8 cellular contexts compared by ENCODE assay signal in genomic region chr18:50266248-50266704, GRCh38. TPM values are rescaled to one million over a fixed set of nuclear protein-coding genes. Genes with fewer than 3 reads are reported as not detected.
DNase-seq lines count a peak whose midpoint lies in the region; FAIRE-seq and TF ChIP-seq lines count a peak whose summit lies in the region.

Gene CFAP53 (minus strand): TSS chr18:50266495. CDS start chr18:50266404, 91 bp downstream.

- peaks cover 10 to 22% (median 20%) of the 10 kb centered on the region in 3 experiments; a peak in 6 of 7 replicates for H3K36me3 Mint-ChIP-seq in H9 (ENCODE audit: insufficient read depth in 1 of 3, low read depth in 3 of 3)

- no peak within 1 kb of the TSS for H4K8ac ChIP-seq in H9 (replicated peaks; ENCODE audit: insufficient read length, low read depth, low read length)

- H3K4me2 ChIP-seq in H9 (ENCODE audit: insufficient read depth, insufficient read length, low read length) = peak within 1 kb of the TSS; percentile 27

- no peaks in the 10 kb centered on the region for H3K79me2 ChIP-seq in H9 (ENCODE audit: insufficient read depth, low read length)

- H3K4me3 ChIP-seq in MG63 (peak within 1 kb of the TSS; percentile 53), SJCRH30 (peak within 1 kb of the TSS; percentile 62)

- H3K9ac ChIP-seq in H9 (ENCODE audit: extremely low read depth, insufficient read length, low read length) = no peak within 1 kb of the TSS

- no peak within 1 kb of the TSS for H2BK5ac ChIP-seq in H9 (ENCODE audit: insufficient read length, low read length)

- H3K36me3 ChIP-seq in MG63 (peaks cover 10% of the 10 kb centered on the region), SJCRH30 (peaks cover 19% of the 10 kb centered on the region)

- peak within 1 kb of the TSS; percentile 79 to 88 for H3K4me3 Mint-ChIP-seq in H9

- H3K9me3 Mint-ChIP-seq in H9 = no peaks in the 10 kb centered on the region

- H2BK15ac ChIP-seq in H9 (ENCODE audit: low read depth, low read length) = no peak within 1 kb of the TSS

- H2BK12ac ChIP-seq in H9 (ENCODE audit: insufficient read length, low read depth, low read length) = no peak within 1 kb of the TSS

- H3T11ph ChIP-seq in H9 (ENCODE audit: low read length) = no peak within 1 kb of the TSS

- peak; percentile 89 for FAIRE-seq in G401.6 (lab: Jason Lieb, UNC)

- H3K18ac ChIP-seq in H9 (ENCODE audit: insufficient read length, low read depth, low read length) = no peak within 1 kb of the TSS

- H3K27ac ChIP-seq in H9 (ENCODE audit: insufficient read length, low read depth, low read length) (no peak within 1 kb of the TSS), SJCRH30 (no peak within 1 kb of the TSS), substantia nigra (ENCODE audit: low read depth, low read length, poor library complexity, severe bottlenecking) (no peak within 1 kb of the TSS)

- H2BK20ac ChIP-seq in H9 (ENCODE audit: low read depth, low read length, poor library complexity, severe bottlenecking) = no peak within 1 kb of the TSS

- H3K4me1 Mint-ChIP-seq in H9 = peaks cover 6 to 10% of the 10 kb centered on the region in 2 experiments; a peak in 3 of 4 replicates

- no peaks in the 10 kb centered on the region for H3K4me1 ChIP-seq in H9 (ENCODE audit: insufficient read depth, low read length)
- H3K4me1 ChIP-seq in SJCRH30 = no peaks in the 10 kb centered on the region

- no peak within 1 kb of the TSS for H3K56ac ChIP-seq in H9 (ENCODE audit: insufficient read length, low read depth, low read length)

- H4K20me1 ChIP-seq in H9 (ENCODE audit: control insufficient read depth, insufficient read depth, insufficient read length) = no peaks in the 10 kb centered on the region

- DNase-seq in H9 (peak; percentile 95), MG63 (peak; percentile 84), SJCRH30 (peak; percentile 87 to 88), globus pallidus (ENCODE audit: low spot score) (peak; percentile 80), nucleus accumbens (lab: John Stamatoyannopoulos, UW) (peak in 55 of 56 donors; percentile 40 to 93 (median 75)), substantia nigra (lab: John Stamatoyannopoulos, UW) (peak; percentile 18 to 91 (median 80))
- peak; percentile 86 for DNase-seq in activated naive CD4-positive, alpha-beta T cell treated with Interleukin-2 at 50 U/mL for 16 hours

- H3K9me3 ChIP-seq in H9 (ENCODE audit: control insufficient read depth, low read depth, low read length) (no peaks in the 10 kb centered on the region), MG63 (no peaks in the 10 kb centered on the region), SJCRH30 (replicated peaks) (no peaks in the 10 kb centered on the region)

- H3K27me3 ChIP-seq in H9 (ENCODE audit: insufficient read depth, low read length) (no peaks in the 10 kb centered on the region), MG63 (no peaks in the 10 kb centered on the region), SJCRH30 (no peaks in the 10 kb centered on the region)

- H4K91ac ChIP-seq in H9 (ENCODE audit: insufficient read length, low read depth, low read length) = no peak within 1 kb of the TSS

- H2AK5ac ChIP-seq in H9 (ENCODE audit: insufficient read length, low read length) = no peak within 1 kb of the TSS

- WGBS in H9 (ENCODE audit: extremely low coverage, insufficient read length, low lambda C conversion rate) = no CpG with 5 or more reads among the region's 37 CpGs

- peaks cover 6% of the 10 kb centered on the region for H3K27me3 Mint-ChIP-seq in H9 (ENCODE audit: low read depth)

- H3K79me1 ChIP-seq in H9 (ENCODE audit: insufficient read depth, low read depth, low read length, poor library complexity, severe bottlenecking) = no peaks in the 10 kb centered on the region

- TF ChIP-seq CTCF in H9 (conservative IDR thresholded peaks at IDR 0.05) = no peak

- H4K5ac ChIP-seq in H9 (ENCODE audit: insufficient read length, low read depth, low read length) = no peak within 1 kb of the TSS

- H3K27ac Mint-ChIP-seq in H9 = peak within 1 kb of the TSS in 1 of 3 experiments; percentile 83; a peak in 2 of 7 replicates

- H3K23me2 ChIP-seq in H9 (ENCODE audit: insufficient read length, low read depth, low read length, poor library complexity, severe bottlenecking) = no peaks in the 10 kb centered on the region

- H2BK120ac ChIP-seq in H9 (ENCODE audit: low read depth, low read length, poor library complexity, severe bottlenecking) = no peak within 1 kb of the TSS

- H3K4ac ChIP-seq in H9 (ENCODE audit: low read depth, low read length) = no peak within 1 kb of the TSS

- H3K23ac ChIP-seq in H9 (ENCODE audit: insufficient read length, low read depth, low read length) = no peak within 1 kb of the TSS

- H3K14ac ChIP-seq in H9 (ENCODE audit: insufficient read depth, low read length) = no peak within 1 kb of the TSS

- H2AFZ ChIP-seq in H9 (ENCODE audit: low read length) = no peak within 1 kb of the TSS

RNA-seq across cellular contexts. Expression of gene CFAP53, which starts in this region (rescaled TPM):
- total RNA-seq in H9 (2021) = 0.15 and 0.22 TPM in 2 replicates
- not detected in 2 replicates for total RNA-seq in MG63 (2014; rRNA removed; shearing (Covaris generic); ENCODE audit: low replicate concordance)
- 0.08 TPM in 1 of 2 replicates, not detected in the other for total RNA-seq in SJCRH30 (2014; rRNA removed; shearing (Covaris generic))

Comparison
In these comparisons a context has a peak if more than half of its experiments do, and no peak if none do; other contexts are left out.
1. Peak in DNase-seq and H3K4me2 ChIP-seq in H9; RNA of the gene not detected or under 1 TPM.
2. Peak in DNase-seq and H3K4me3 ChIP-seq in MG63; RNA of the gene not detected or under 1 TPM.
3. Peak in DNase-seq and H3K4me3 ChIP-seq in SJCRH30; RNA of the gene not detected or under 1 TPM.